ENCODE assay signal across 5 cellular contexts in the genomic region with DNA sequence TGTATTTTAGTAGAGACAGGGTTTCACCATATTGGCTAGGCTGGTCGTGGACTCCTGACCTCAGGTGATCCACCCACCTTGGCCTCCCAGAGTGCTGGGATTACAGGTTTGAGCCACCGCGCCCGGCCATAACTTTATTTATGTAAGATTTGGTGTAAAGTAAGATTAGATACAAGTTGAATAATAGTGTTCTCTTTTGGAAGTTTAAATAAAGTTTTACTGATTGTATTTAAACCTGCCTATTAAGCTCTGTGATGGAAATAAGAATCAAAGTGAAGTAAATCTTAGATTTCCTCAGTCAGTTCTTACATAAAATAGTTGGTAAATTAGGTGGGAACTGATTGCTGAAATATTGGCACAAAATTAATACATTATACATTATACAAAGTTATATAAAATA.
"Had no signal": no experiment of that assay in that cellular context is flagged by ENCODE, and none has a peak within 500 bp of the region (broad histone marks: within the 10 kb centered on the region; RNA-seq: fewer than 3 reads in every experiment).

No MANE protein-coding gene starts in this region.

- FAIRE-seq: GM12891, GM12892, GM18507 had no signal

- DNase-seq: GDM1, GF-D8 had no signal
